Comparison of ENCODE assay signal across 32 cellular contexts in genomic region chr3:128222771-128223386, GRCh38.
A peak's percentile ranks its signal among the peaks of the same experiment; 100 is the strongest.
DNase-seq lines count a peak whose midpoint lies in the region; ATAC-seq, FAIRE-seq and TF ChIP-seq lines count a peak whose summit lies in the region.
"Had no signal": no experiment of that assay in that cellular context is flagged by ENCODE, and none has a peak within 500 bp of the region (broad histone marks: within the 10 kb centered on the region; RNA-seq: fewer than 3 reads in every experiment).

No MANE protein-coding gene starts in this region.

- POLR2A ChIA-PET in MCF 10A (lab: Yijun Ruan, JAX), result no interaction called here

- H3K36me3 ChIP-seq in mammary epithelial cell (ENCODE audit: insufficient read depth, low read length), result no peaks in the 10 kb centered on the region
- H3K36me3 ChIP-seq: gastrocnemius medialis, ovary had no signal

- H3K4me2 ChIP-seq in mammary epithelial cell (ENCODE audit: insufficient read depth, low read depth, low read length), result no peak overlapping the region

- no TSS peak for BruUV-seq in mammary epithelial cell (replicated peaks; lab: Mats Ljungman, UMichigan)
- no TSS peak for BruUV-seq in MCF 10A (replicated peaks; lab: Mats Ljungman, UMichigan)

- in situ Hi-C loops in mammary epithelial cell (cut with MboI; ENCODE audit: low sequenced_read_pairs in 2 of 2), result no loop called here

- peaks cover 10% of the 10 kb centered on the region for H3K9me3 ChIP-seq in mammary epithelial cell (replicated peaks; ENCODE audit: insufficient read depth, low read length)
- H3K9me3 ChIP-seq: gastrocnemius medialis, ovary had no signal

- H3K4me1 ChIP-seq in mammary epithelial cell (ENCODE audit: insufficient read depth, low read length), result no peaks in the 10 kb centered on the region

- CTCF ChIA-PET in mammary epithelial cell (lab: Charles Lee; ENCODE audit: low non-redundant PET) (no interaction called here), MCF 10A (lab: Yijun Ruan, JAX) (interaction anchor here (0.5 to 0.7 kb wide), 2 partner anchors 15 to 128 kb away, joined by 3 to 4 read pairs; no protein-coding TSS in a partner anchor)

- no peak overlapping the region for H3K4me3 Mint-ChIP-seq in MCF 10A (ENCODE audit: unreplicated experiment)
- no peak overlapping the region for H3K4me3 Mint-ChIP-seq in natural killer cell treated with Interleukin-12 subunit alpha and Interleukin-12 subunit beta and Interleukin-15 and Interleukin-18, amount 100 ng/mL, for 72 hours
- H3K4me3 Mint-ChIP-seq: activated B cell treated with CpG ODN at 0.5 μM for 24 hours; activated CD4-positive, alpha-beta T cell treated with anti-CD3 and anti-CD28 coated beads, Interleukin-2, amount 10 ng/mL, durations not matched to agents 7 days and 5 days; activated naive CD8-positive, alpha-beta T cell treated with anti-CD3 and anti-CD28 coated beads, Interleukin-2, amount 10 ng/mL, durations not matched to agents 7 days and 5 days; CD4-positive, CD25-positive, alpha-beta regulatory T cell; effector memory CD8-positive, alpha-beta T cell; H9; memory B cell; neural crest cell; stimulated activated memory B cell treated with anti-CD40 and anti-IgM and Interleukin-4, amounts not matched to agents 10 μg/mL and 1 μg/mL and 100 μg/mL, for 72 hours; type B pancreatic cell had no signal

- no peak overlapping the region for H3K9ac ChIP-seq in mammary epithelial cell (ENCODE audit: insufficient read depth, low read length)

- peaks cover 2% of the 10 kb centered on the region for H3K36me3 Mint-ChIP-seq in MCF 10A (ENCODE audit: insufficient read depth, unreplicated experiment)
- peaks cover 8% of the 10 kb centered on the region for H3K36me3 Mint-ChIP-seq in natural killer cell treated with Interleukin-12 subunit alpha and Interleukin-12 subunit beta and Interleukin-15 and Interleukin-18, amount 100 ng/mL, for 72 hours

- no peak for ATAC-seq in natural killer cell treated with Interleukin-12 subunit alpha and Interleukin-12 subunit beta and Interleukin-15 and Interleukin-18, amount 100 ng/mL, for 72 hours
- no peak for ATAC-seq in HG03135 (IDR thresholded peaks at IDR 0.05; ENCODE audit: unreplicated experiment)
- ATAC-seq: effector memory CD8-positive, alpha-beta T cell; gastrocnemius medialis; left colon; stimulated activated memory B cell treated with anti-CD40 and anti-IgM and Interleukin-4, amounts not matched to agents 10 μg/mL and 1 μg/mL and 100 μg/mL, for 72 hours had no signal

- DNase-seq in mammary epithelial cell (peak; percentile 26), MCF 10A (ENCODE audit: unreplicated experiment) (no peak), RCC 7860 (ENCODE audit: low spot score) (peak; percentile 75), epithelial cell of esophagus (ENCODE audit: low read depth) (peak; percentile 41), MV-4-11 (lab: John Stamatoyannopoulos, UW) (no peak), GM19239 (ENCODE audit: insufficient read length, low spot score) (no peak)
- no peak for DNase-seq in natural killer cell treated with Interleukin-12 subunit alpha and Interleukin-12 subunit beta and Interleukin-15 and Interleukin-18, amount 100 ng/mL, for 72 hours (ENCODE audit: low spot score)
- DNase-seq: activated B cell treated with CpG ODN at 0.5 μM for 24 hours; activated CD4-positive, alpha-beta T cell treated with anti-CD3 and anti-CD28 coated beads, Interleukin-2, amount 10 ng/mL, durations not matched to agents 7 days and 5 days; activated gamma-delta T cell treated with Interleukin-2 at 50 U/mL for 16 hours; activated naive CD8-positive, alpha-beta T cell treated with anti-CD3 and anti-CD28 coated beads, Interleukin-2, amount 10 ng/mL, durations not matched to agents 7 days and 5 days; aorta; CD4-positive, CD25-positive, alpha-beta regulatory T cell; effector memory CD8-positive, alpha-beta T cell; gastrocnemius medialis; H9; KG1; left colon; NCI-H1436 treated with DMSO at 0.1 percent for 48 hours; NCI-H2107; NCI-H774; ovary; T-helper 1 cell had no signal

- H2AFZ ChIP-seq in mammary epithelial cell (ENCODE audit: low read depth, low read length), result no peak overlapping the region

- intact Hi-C loops in mammary epithelial cell (cut with micrococcal nuclease) (no loop called here), MCF 10A (cut with micrococcal nuclease) (no loop called here)

- H3K27ac ChIP-seq in mammary epithelial cell (ENCODE audit: insufficient read depth, low read depth, low read length), result no peak overlapping the region
- H3K27ac ChIP-seq: gastrocnemius medialis, ovary, skin epidermis had no signal

- no peak overlapping the region for H3K4me3 ChIP-seq in mammary epithelial cell (replicated peaks in 1 of 3; ENCODE audit: insufficient read depth in 1 of 3, low read depth in 2 of 3, low read length in 3 of 3)
- no peak overlapping the region for H3K4me3 ChIP-seq in epithelial cell of esophagus (ENCODE audit: low read length)
- H3K4me3 ChIP-seq: gastrocnemius medialis, ovary, skin epidermis had no signal

- FAIRE-seq in RCC 7860 (lab: Jason Lieb, UNC), result no peak
- no peak for FAIRE-seq in GM19239 (lab: Jason Lieb, UNC)
- FAIRE-seq: colon, D721Med, GM12891 had no signal

- H3K9me3 Mint-ChIP-seq in MCF 10A (ENCODE audit: unreplicated experiment), result peaks cover 10% of the 10 kb centered on the region
- H3K9me3 Mint-ChIP-seq in natural killer cell treated with Interleukin-12 subunit alpha and Interleukin-12 subunit beta and Interleukin-15 and Interleukin-18, amount 100 ng/mL, for 72 hours, result peaks cover 2% of the 10 kb centered on the region
- H3K9me3 Mint-ChIP-seq: type B pancreatic cell had no signal

- no peaks in the 10 kb centered on the region for H3K27me3 ChIP-seq in mammary epithelial cell (ENCODE audit: insufficient read depth, low read length)
- H3K27me3 ChIP-seq: gastrocnemius medialis, ovary had no signal

- H3K79me2 ChIP-seq in mammary epithelial cell (ENCODE audit: insufficient read depth, low read length), result no peaks in the 10 kb centered on the region

- H3K27ac Mint-ChIP-seq in MCF 10A (ENCODE audit: low read depth, unreplicated experiment), result no peak overlapping the region
- H3K27ac Mint-ChIP-seq in natural killer cell treated with Interleukin-12 subunit alpha and Interleukin-12 subunit beta and Interleukin-15 and Interleukin-18, amount 100 ng/mL, for 72 hours, result no peak overlapping the region
- H3K27ac Mint-ChIP-seq: activated B cell treated with CpG ODN at 0.5 μM for 24 hours; activated CD4-positive, alpha-beta T cell treated with anti-CD3 and anti-CD28 coated beads, Interleukin-2, amount 10 ng/mL, durations not matched to agents 7 days and 5 days; activated naive CD8-positive, alpha-beta T cell treated with anti-CD3 and anti-CD28 coated beads, Interleukin-2, amount 10 ng/mL, durations not matched to agents 7 days and 5 days; CD4-positive, CD25-positive, alpha-beta regulatory T cell; effector memory CD8-positive, alpha-beta T cell; H9; memory B cell; stimulated activated memory B cell treated with anti-CD40 and anti-IgM and Interleukin-4, amounts not matched to agents 10 μg/mL and 1 μg/mL and 100 μg/mL, for 72 hours; type B pancreatic cell had no signal

- H4K20me1 ChIP-seq in mammary epithelial cell (ENCODE audit: insufficient read depth, low read length), result no peaks in the 10 kb centered on the region

- dilution Hi-C loops in mammary epithelial cell (cut with HindIII; ENCODE audit: low sequenced_read_pairs), result no loop called here

- H3K27me3 Mint-ChIP-seq in MCF 10A (ENCODE audit: insufficient read depth, unreplicated experiment), result no peaks in the 10 kb centered on the region
- no peaks in the 10 kb centered on the region for H3K27me3 Mint-ChIP-seq in natural killer cell treated with Interleukin-12 subunit alpha and Interleukin-12 subunit beta and Interleukin-15 and Interleukin-18, amount 100 ng/mL, for 72 hours
- H3K27me3 Mint-ChIP-seq: activated B cell treated with CpG ODN at 0.5 μM for 24 hours; activated CD4-positive, alpha-beta T cell treated with anti-CD3 and anti-CD28 coated beads, Interleukin-2, amount 10 ng/mL, durations not matched to agents 7 days and 5 days; activated naive CD8-positive, alpha-beta T cell treated with anti-CD3 and anti-CD28 coated beads, Interleukin-2, amount 10 ng/mL, durations not matched to agents 7 days and 5 days; CD4-positive, CD25-positive, alpha-beta regulatory T cell; effector memory CD8-positive, alpha-beta T cell; memory B cell; stimulated activated memory B cell treated with anti-CD40 and anti-IgM and Interleukin-4, amounts not matched to agents 10 μg/mL and 1 μg/mL and 100 μg/mL, for 72 hours; type B pancreatic cell had no signal

- TF ChIP-seq CTCF in mammary epithelial cell (conservative IDR thresholded peaks at IDR 0.05 in 1 of 2, IDR thresholded peaks at IDR 0.05 in 1 of 2; ENCODE audit: extremely low read depth in 1 of 2, insufficient read depth in 1 of 2, low read depth in 1 of 2, low read length in 2 of 2), result no peak
- TF ChIP-seq CTCF in MCF 10A (IDR thresholded peaks at IDR 0.05; ENCODE audit: unreplicated experiment), result no peak
- no peak for TF ChIP-seq CTCF in epithelial cell of esophagus (IDR thresholded peaks at IDR 0.05; ENCODE audit: insufficient read depth, low read depth, low read length, missing control alignments)

- peaks cover 1% of the 10 kb centered on the region for H3K4me1 Mint-ChIP-seq in MCF 10A (ENCODE audit: insufficient read depth, unreplicated experiment)
- H3K4me1 Mint-ChIP-seq in natural killer cell treated with Interleukin-12 subunit alpha and Interleukin-12 subunit beta and Interleukin-15 and Interleukin-18, amount 100 ng/mL, for 72 hours (ENCODE audit: low read depth in 2 of 2), result peaks cover 0 to 8% of the 10 kb centered on the region in 2 donors
- H3K4me1 Mint-ChIP-seq: activated B cell treated with CpG ODN at 0.5 μM for 24 hours, memory B cell had no signal

Comparison
In these comparisons a context has a peak if more than half of its experiments do, and no peak if none do; other contexts are left out.
1. DNase-seq: peak in mammary epithelial cell (single experiment), RCC 7860 (single experiment) and epithelial cell of esophagus (single experiment); none in MCF 10A (single experiment), MV-4-11 (single experiment), natural killer cell treated with Interleukin-12 subunit alpha and Interleukin-12 subunit beta and Interleukin-15 and Interleukin-18, amount 100 ng/mL, for 72 hours (single experiment) and GM19239 (single experiment).